ENCODE assay signal across 20 cellular contexts in genomic region chr2:42795275-42795674, GRCh38. TPM values are rescaled to one million over a fixed set of nuclear protein-coding genes. Genes with fewer than 3 reads are reported as not detected.
DNase-seq lines count a peak whose midpoint lies in the region; ATAC-seq, FAIRE-seq and TF ChIP-seq lines count a peak whose summit lies in the region.
"Had no signal": no experiment of that assay in that cellular context is flagged by ENCODE, and none has a peak within 500 bp of the region (broad histone marks: within the 10 kb centered on the region; RNA-seq: fewer than 3 reads in every experiment).

No MANE protein-coding gene starts in this region.

- no peaks in the 10 kb centered on the region for H3K9me3 Mint-ChIP-seq in CD14-positive monocyte
- H3K9me3 Mint-ChIP-seq: activated CD4-positive, alpha-beta T cell treated with anti-CD3 and anti-CD28 coated beads, Interleukin-2, amount 10 ng/mL, durations not matched to agents 7 days and 5 days had no signal

- peaks cover 50% of the 10 kb centered on the region for H3K79me2 ChIP-seq in HepG2 (ENCODE audit: insufficient read depth, low read length)

- H3K4me1 ChIP-seq in Peyer's patch (peaks cover 0 to 8% (median 4%) of the 10 kb centered on the region in 4 donors), HepG2 (ENCODE audit: insufficient read depth, low read length) (peaks cover 47% of the 10 kb centered on the region), thoracic aorta (ENCODE audit: control insufficient read depth in 1 of 2, low read depth in 2 of 2) (peaks cover 18 to 52% of the 10 kb centered on the region in 2 donors)

- H4K20me1 ChIP-seq in HepG2 (ENCODE audit: insufficient read depth, low read length), result no peaks in the 10 kb centered on the region

- H3K27me3 Mint-ChIP-seq in CD14-positive monocyte (ENCODE audit: low read depth in 3 of 3), result peaks cover 0 to 3% (median 2%) of the 10 kb centered on the region in 3 donors

- CTCF ChIA-PET in HepG2 (lab: Yijun Ruan, JAX; ENCODE audit: low intra/inter-chr PET ratio, low total read pairs), result interaction anchor here (0.7 to 1.2 kb wide), 2 partner anchors 15 to 18 kb away, joined by 5 to 7 read pairs; no protein-coding TSS in a partner anchor

- BruUV-seq in HepG2 (replicated peaks; lab: Mats Ljungman, UMichigan), result no TSS peak

- WGBS in HepG2 (ENCODE audit: low lambda C conversion rate), result 86% methylated on average over 6 of the region's 6 CpGs

- intact Hi-C loops in HepG2 (cut with micrococcal nuclease; ENCODE audit: unreplicated experiment) (no loop called here), CD14-positive monocyte (cut with micrococcal nuclease) (no loop called here)

- peaks cover 48 to 51% of the 10 kb centered on the region in 2 donors for H3K36me3 Mint-ChIP-seq in CD14-positive monocyte

- no peaks in the 10 kb centered on the region for H3K27me3 ChIP-seq in Peyer's patch
- no peaks in the 10 kb centered on the region; a peak in 1 of 5 replicates for H3K27me3 ChIP-seq in HepG2 (ENCODE audit: control insufficient read depth in 1 of 2, insufficient read depth in 2 of 2, low read length in 2 of 2)
- H3K27me3 ChIP-seq in thoracic aorta (replicated peaks; ENCODE audit: insufficient read depth), result no peaks in the 10 kb centered on the region
- H3K27me3 ChIP-seq: transverse colon had no signal

- peaks cover 49% of the 10 kb centered on the region for H3K4me1 Mint-ChIP-seq in CD14-positive monocyte

- H3K36me3 ChIP-seq in Peyer's patch (no peaks in the 10 kb centered on the region), HepG2 (replicated peaks in 1 of 2; ENCODE audit: control insufficient read depth in 1 of 2, insufficient read depth in 2 of 2, low read length in 2 of 2) (peaks cover 3% of the 10 kb centered on the region in 2 experiments; a peak in 1 of 5 replicates), thoracic aorta (no peaks in the 10 kb centered on the region)
- H3K36me3 ChIP-seq: transverse colon had no signal

- H3K9me3 ChIP-seq in Peyer's patch (no peaks in the 10 kb centered on the region), HepG2 (ENCODE audit: low read length) (no peaks in the 10 kb centered on the region), thoracic aorta (no peaks in the 10 kb centered on the region)
- H3K9me3 ChIP-seq: transverse colon had no signal

- TF ChIP-seq RAD21 in HepG2 (CRISPR knock-in tag; IDR thresholded peaks at IDR 0.05), result no peak

- FAIRE-seq in GM12892 (lab: Jason Lieb, UNC), result peak; percentile 17
- no peak for FAIRE-seq in HepG2 (lab: Jason Lieb, UNC)

- H3K4me3 ChIP-seq in Peyer's patch, result peak overlapping the region in 1 of 4 donors; percentile 66
- peak overlapping the region in 2 of 3 experiments; percentile 98 to 99; a peak in 4 of 6 replicates for H3K4me3 ChIP-seq in HepG2 (replicated peaks in 1 of 3; ENCODE audit: insufficient read depth in 1 of 3, low read depth in 2 of 3, low read length in 3 of 3)
- H3K4me3 ChIP-seq in thoracic aorta, result no peak overlapping the region
- H3K4me3 ChIP-seq: transverse colon had no signal

- in situ Hi-C loops in HepG2 (cut with HindIII; ENCODE audit: extremely low pct_ligation_motif_present, low pct_unique_long_range_greater_than_20kb), result no loop called here

- no peak for TF ChIP-seq CTCF in Peyer's patch (IDR thresholded peaks at IDR 0.05)
- TF ChIP-seq CTCF in HepG2 (CRISPR knock-in tag; IDR thresholded peaks at IDR 0.05), result no peak
- no peak for TF ChIP-seq CTCF in thoracic aorta (IDR thresholded peaks at IDR 0.05)
- TF ChIP-seq CTCF in CD14-positive monocyte (IDR thresholded peaks at IDR 0.05), result no peak

- POLR2A ChIA-PET in HepG2 (lab: Yijun Ruan, JAX), result interaction anchor here (0.9 to 9.3 kb wide), 5 partner anchors 7 to 668 kb away, joined by 3 to 287 read pairs (median 13); no protein-coding TSS in a partner anchor

- no peak overlapping the region for H3K4me3 Mint-ChIP-seq in CD14-positive monocyte
- H3K4me3 Mint-ChIP-seq: activated CD4-positive, alpha-beta T cell treated with anti-CD3 and anti-CD28 coated beads, Interleukin-2, amount 10 ng/mL, durations not matched to agents 7 days and 5 days had no signal

- no peak for TF ChIP-seq POLR2A in GM12892 (IDR thresholded peaks at IDR 0.05; ENCODE audit: low read depth, low read length)
- TF ChIP-seq POLR2A in Peyer's patch (IDR thresholded peaks at IDR 0.05), result no peak
- no peak for TF ChIP-seq POLR2A in HepG2 (IDR thresholded peaks at IDR 0.05; ENCODE audit: insufficient read depth in 1 of 2, low read depth in 2 of 2, low read length in 2 of 2)

- peak overlapping the region in 3 of 4 donors; percentile 31 to 55 (median 50) for H3K27ac ChIP-seq in Peyer's patch
- no peak overlapping the region for H3K27ac ChIP-seq in HepG2 (ENCODE audit: extremely low read length, insufficient read depth, low read length)
- H3K27ac ChIP-seq in thoracic aorta, result peak overlapping the region; percentile 86 to 96

- H2AFZ ChIP-seq in HepG2 (ENCODE audit: low read length), result no peak overlapping the region

- TF ChIP-seq EP300 in HepG2 (IDR thresholded peaks at IDR 0.05; ENCODE audit: low read depth in 2 of 2, low read length in 2 of 2) (no peak), HepG2 (CRISPR knock-in tag; IDR thresholded peaks at IDR 0.05; ENCODE audit: borderline replicate concordance) (no peak)

- no peak overlapping the region for H3K27ac Mint-ChIP-seq in CD14-positive monocyte
- H3K27ac Mint-ChIP-seq: activated CD4-positive, alpha-beta T cell treated with anti-CD3 and anti-CD28 coated beads, Interleukin-2, amount 10 ng/mL, durations not matched to agents 7 days and 5 days had no signal

- H3K9ac ChIP-seq in HepG2 (ENCODE audit: insufficient read depth, low read depth, low read length), result peak overlapping the region; percentile 99

- peak overlapping the region; percentile 86 for H3K4me2 ChIP-seq in HepG2 (ENCODE audit: low read depth, low read length)

- DNase-seq in GM12892 (ENCODE audit: insufficient read length) (no peak), Peyer's patch (peak in 1 of 3 donors; percentile 44), HepG2 (ENCODE audit: low spot score) (no peak), thoracic aorta (ENCODE audit: low spot score) (no peak), CD14-positive monocyte (ENCODE audit: low spot score) (no peak)
- DNase-seq: activated CD4-positive, alpha-beta T cell treated with anti-CD3 and anti-CD28 coated beads, Interleukin-2, amount 10 ng/mL, durations not matched to agents 7 days and 5 days; activated gamma-delta T cell treated with Interleukin-2 at 50 U/mL for 16 hours; islet precursor cell; KG1; mesendoderm; MV-4-11; naive thymus-derived CD8-positive, alpha-beta T cell; NCI-H187; NCI-H748 treated with DMSO at 0.1 percent for 48 hours; SIG-M5; stimulated activated naive CD4-positive, alpha-beta T cell treated with Interleukin-2 at 50 U/mL for 16 hours; transverse colon had no signal

- ATAC-seq in HepG2 (no peak), thoracic aorta (ENCODE audit: insufficient number of reproducible peaks, low FRiP score, low read depth) (no peak), HG02973 (IDR thresholded peaks at IDR 0.05; ENCODE audit: unreplicated experiment) (no peak), GM18861 (IDR thresholded peaks at IDR 0.05; ENCODE audit: unreplicated experiment) (no peak)
- ATAC-seq: naive thymus-derived CD8-positive, alpha-beta T cell had no signal

RNA-seq across cellular contexts. Expression of gene HAAO, which starts 2.9 kb away (rescaled TPM):
- 15.4 TPM for polyA plus RNA-seq in GM12892 (2012; ENCODE audit: missing spikeins)
- total RNA-seq in Peyer's patch (10 to 100 TPM; 15.7 to 96.9 (median 49.7) TPM), HepG2 (2016; rRNA removed; fragmentation: Illumina TruSeq; extraction: Trizol) (34.1 and 42.7 TPM in 2 replicates), thoracic aorta (10 to 100 TPM; 25.3 to 33.7 TPM)
- total RNA-seq in HepG2 (2016; cell fraction: cytosol; rRNA removed; fragmentation: Illumina TruSeq; extraction: Trizol; ENCODE audit: low read depth), result 15.3 and 15.6 TPM in 2 replicates
- 29.0 and 39.0 TPM in 2 replicates for total RNA-seq in HepG2 (2016; cell fraction: insoluble cytoplasmic fraction; rRNA removed; fragmentation: Illumina TruSeq; extraction: Trizol)
- 16.2 and 18.8 TPM in 2 replicates for total RNA-seq in HepG2 (2016; cell fraction: membrane; rRNA removed; fragmentation: Illumina TruSeq; extraction: Trizol)
- total RNA-seq in HepG2 (2016; cell fraction: nucleus; rRNA removed; fragmentation: Illumina TruSeq; extraction: Trizol), result 32.7 and 34.7 TPM in 2 replicates
- polyA plus RNA-seq in HepG2 (2011; rRNA removed) (35.2 and 36.1 TPM in 2 replicates), CD14-positive monocyte (10 to 100 TPM; 10.5 to 15.0 TPM)
- polyA plus RNA-seq in HepG2 (2011; cell fraction: cytosol; rRNA removed), result 21.6 and 34.6 TPM in 2 replicates
- 105 and 120 TPM in 2 replicates for polyA plus RNA-seq in HepG2 (2011; cell fraction: nucleus; rRNA removed)
- polyA plus RNA-seq in HepG2 (2012), result 24.0 and 29.7 TPM in 2 replicates
- 20.5 and 22.5 TPM in 2 replicates for polyA plus RNA-seq in HepG2 (2016; cell fraction: cytosol; fragmentation: Illumina TruSeq; extraction: Trizol; ENCODE audit: low read depth)
- polyA plus RNA-seq in HepG2 (2016; cell fraction: insoluble cytoplasmic fraction; fragmentation: Illumina TruSeq; extraction: Trizol; ENCODE audit: low read depth), result 34.1 and 36.9 TPM in 2 replicates
- 23.2 and 26.6 TPM in 2 replicates for polyA plus RNA-seq in HepG2 (2016; cell fraction: membrane; fragmentation: Illumina TruSeq; extraction: Trizol; ENCODE audit: low read depth)
- polyA plus RNA-seq in HepG2 (2016; cell fraction: nucleus; fragmentation: Illumina TruSeq; extraction: Trizol; ENCODE audit: insufficient read depth, low read depth), result 70.0 and 73.3 TPM in 2 replicates
- 0.28 and 57.0 TPM in 2 replicates for polyA minus RNA-seq in HepG2 (2011; rRNA and poly(A)+ RNA removed; ENCODE audit: low replicate concordance)
- 15.6 and 18.8 TPM in 2 replicates for polyA minus RNA-seq in HepG2 (2011; cell fraction: cytosol; rRNA and poly(A)+ RNA removed)
- 34.4 and 36.6 TPM in 2 replicates for polyA minus RNA-seq in HepG2 (2011; cell fraction: nucleus; rRNA and poly(A)+ RNA removed)
- total RNA-seq: activated CD4-positive, alpha-beta T cell treated with anti-CD3 and anti-CD28 coated beads, Interleukin-2, amount 10 ng/mL, durations not matched to agents 7 days and 5 days; dermis microvascular lymphatic vessel endothelial cell had no signal

RNA-seq across cellular contexts. Expression of gene OXER1, which starts 31.3 kb away (rescaled TPM):
- 2.4 TPM for polyA plus RNA-seq in GM12892 (2012; ENCODE audit: missing spikeins)
- total RNA-seq in Peyer's patch (10 to 100 TPM in 2 of 4 donors, 1 to 10 TPM in 2; 8.2 to 25.0 (median 14.5) TPM), HepG2 (2016; rRNA removed; fragmentation: Illumina TruSeq; extraction: Trizol) (6.5 and 8.0 TPM in 2 replicates), thoracic aorta (1 to 10 TPM; 4.6 to 5.8 TPM)
- total RNA-seq in HepG2 (2016; cell fraction: cytosol; rRNA removed; fragmentation: Illumina TruSeq; extraction: Trizol; ENCODE audit: low read depth), result 0.40 and 0.97 TPM in 2 replicates
- total RNA-seq in HepG2 (2016; cell fraction: insoluble cytoplasmic fraction; rRNA removed; fragmentation: Illumina TruSeq; extraction: Trizol), result 5.2 and 7.1 TPM in 2 replicates
- 2.6 TPM in 2 replicates for total RNA-seq in HepG2 (2016; cell fraction: membrane; rRNA removed; fragmentation: Illumina TruSeq; extraction: Trizol)
- total RNA-seq in HepG2 (2016; cell fraction: nucleus; rRNA removed; fragmentation: Illumina TruSeq; extraction: Trizol), result 6.6 and 6.8 TPM in 2 replicates
- polyA plus RNA-seq in HepG2 (2011; rRNA removed) (9.0 and 11.3 TPM in 2 replicates), CD14-positive monocyte (1 to 10 TPM; 3.8 to 5.7 TPM)
- polyA plus RNA-seq in HepG2 (2011; cell fraction: cytosol; rRNA removed), result 4.6 and 5.3 TPM in 2 replicates
- 50.2 and 58.5 TPM in 2 replicates for polyA plus RNA-seq in HepG2 (2011; cell fraction: nucleus; rRNA removed)
- 7.4 and 10.0 TPM in 2 replicates for polyA plus RNA-seq in HepG2 (2012)
- polyA plus RNA-seq in HepG2 (2016; cell fraction: cytosol; fragmentation: Illumina TruSeq; extraction: Trizol; ENCODE audit: low read depth), result 0.54 and 0.68 TPM in 2 replicates
- 6.9 and 8.9 TPM in 2 replicates for polyA plus RNA-seq in HepG2 (2016; cell fraction: insoluble cytoplasmic fraction; fragmentation: Illumina TruSeq; extraction: Trizol; ENCODE audit: low read depth)
- polyA plus RNA-seq in HepG2 (2016; cell fraction: membrane; fragmentation: Illumina TruSeq; extraction: Trizol; ENCODE audit: low read depth), result 1.8 and 2.0 TPM in 2 replicates
- polyA plus RNA-seq in HepG2 (2016; cell fraction: nucleus; fragmentation: Illumina TruSeq; extraction: Trizol; ENCODE audit: insufficient read depth, low read depth), result 29.7 and 30.8 TPM in 2 replicates
- 18.1 TPM in 1 of 2 replicates, not detected in the other for polyA minus RNA-seq in HepG2 (2011; rRNA and poly(A)+ RNA removed; ENCODE audit: low replicate concordance)
- polyA minus RNA-seq in HepG2 (2011; cell fraction: cytosol; rRNA and poly(A)+ RNA removed), result 4.5 and 5.7 TPM in 2 replicates
- 7.3 and 8.8 TPM in 2 replicates for polyA minus RNA-seq in HepG2 (2011; cell fraction: nucleus; rRNA and poly(A)+ RNA removed)
- total RNA-seq: activated CD4-positive, alpha-beta T cell treated with anti-CD3 and anti-CD28 coated beads, Interleukin-2, amount 10 ng/mL, durations not matched to agents 7 days and 5 days; dermis microvascular lymphatic vessel endothelial cell had no signal
